Comparison of ENCODE assay signal across 18 cellular contexts in genomic region chr2:10194021-10194820, GRCh38.
A peak's percentile ranks its signal among the peaks of the same experiment; 100 is the strongest.
DNase-seq lines count a peak whose midpoint lies in the region; ATAC-seq and TF ChIP-seq lines count a peak whose summit lies in the region.
"Had no signal": no experiment of that assay in that cellular context is flagged by ENCODE, and none has a peak within 500 bp of the region (broad histone marks: within the 10 kb centered on the region; RNA-seq: fewer than 3 reads in every experiment).

No MANE protein-coding gene starts in this region.

- H3K4me1 ChIP-seq in ACC112 (ENCODE audit: control insufficient read depth, insufficient read depth, low read length, unreplicated experiment) = peaks cover 9% of the 10 kb centered on the region

- H3K36me3 Mint-ChIP-seq in HFFc6 (ENCODE audit: low read depth) (no peaks in the 10 kb centered on the region; the same call in 1 of the 2 replicates), nephron progenitor cell (ENCODE audit: low read depth) (peaks cover 28% of the 10 kb centered on the region)
- no peaks in the 10 kb centered on the region for H3K36me3 Mint-ChIP-seq in effector memory CD8-positive, alpha-beta T cell (ENCODE audit: insufficient read depth)
- H3K36me3 Mint-ChIP-seq: memory B cell had no signal

- TF ChIP-seq CTCF in HFFc6 (IDR thresholded peaks at IDR 0.05) (no peak), nephron progenitor cell (IDR thresholded peaks at IDR 0.05) (no peak)

- H3K79me2 ChIP-seq in ACC112 (ENCODE audit: control insufficient read depth, insufficient read depth, low read length, unreplicated experiment) = no peaks in the 10 kb centered on the region

- H3K4me3 Mint-ChIP-seq in HFFc6 = no peak overlapping the region
- no peak overlapping the region for H3K4me3 Mint-ChIP-seq in nephron progenitor cell
- no peak overlapping the region for H3K4me3 Mint-ChIP-seq in effector memory CD8-positive, alpha-beta T cell
- H3K4me3 Mint-ChIP-seq: central memory CD8-positive, alpha-beta T cell; immature natural killer cell; memory B cell; natural killer cell treated with Interleukin-12 subunit alpha and Interleukin-12 subunit beta and Interleukin-15 and Interleukin-18, amount 100 ng/mL, for 72 hours had no signal

- H3K4me1 Mint-ChIP-seq in HFFc6 (ENCODE audit: low read depth) (peaks cover 10% of the 10 kb centered on the region), nephron progenitor cell (peaks cover 27% of the 10 kb centered on the region)
- peaks cover 2 to 9% of the 10 kb centered on the region in 2 donors for H3K4me1 Mint-ChIP-seq in effector memory CD8-positive, alpha-beta T cell (ENCODE audit: low read depth in 2 of 2)
- H3K4me1 Mint-ChIP-seq: central memory CD8-positive, alpha-beta T cell had no signal

- H3K4me3 ChIP-seq in ACC112 (ENCODE audit: low read depth, low read length) = no peak overlapping the region
- H3K4me3 ChIP-seq: right atrium auricular region had no signal

- DNase-seq in HFFc6 (no peak), dedifferentiated amniotic fluid mesenchymal stem cell (ENCODE audit: extremely low spot score) (peak; percentile 36), nephron progenitor cell (no peak), putamen (ENCODE audit: low spot score) (no peak)
- no peak for DNase-seq in effector memory CD8-positive, alpha-beta T cell
- DNase-seq: activated CD4-positive, alpha-beta T cell treated with anti-CD3 and anti-CD28 coated beads, Interleukin-2, amount 50 U/mL, for 1 hour; AML-193; effector memory CD4-positive, alpha-beta T cell; immature natural killer cell had no signal

- no peaks in the 10 kb centered on the region for H3K27me3 ChIP-seq in ACC112 (ENCODE audit: insufficient read depth, low read length)
- H3K27me3 ChIP-seq: right atrium auricular region had no signal

- peak overlapping the region; percentile 32 for H2AFZ ChIP-seq in ACC112 (ENCODE audit: low read length, unreplicated experiment)

- H3K27ac ChIP-seq in ACC112 (ENCODE audit: low read depth, low read length) = peak overlapping the region; percentile 39; the same call in 1 of the 2 replicates
- H3K27ac ChIP-seq: right atrium auricular region had no signal

- H3K36me3 ChIP-seq in ACC112 (ENCODE audit: insufficient read depth, low read length) = no peaks in the 10 kb centered on the region
- H3K36me3 ChIP-seq: right atrium auricular region had no signal

- H3K9me3 Mint-ChIP-seq in HFFc6 (no peaks in the 10 kb centered on the region), nephron progenitor cell (peaks cover 14% of the 10 kb centered on the region)
- peaks cover 8 to 16% of the 10 kb centered on the region in 2 donors for H3K9me3 Mint-ChIP-seq in effector memory CD8-positive, alpha-beta T cell

- H3K27ac Mint-ChIP-seq in HFFc6 (peak overlapping the region; percentile 54; the same call in 1 of the 2 replicates), nephron progenitor cell (peak overlapping the region; percentile 36)
- H3K27ac Mint-ChIP-seq in effector memory CD8-positive, alpha-beta T cell = no peak overlapping the region
- H3K27ac Mint-ChIP-seq: memory B cell had no signal

- ATAC-seq in effector memory CD8-positive, alpha-beta T cell (replicated peaks) = no peak
- ATAC-seq in HG03469 (IDR thresholded peaks at IDR 0.05; ENCODE audit: unreplicated experiment) (no peak), HG03571 (IDR thresholded peaks at IDR 0.05; ENCODE audit: unreplicated experiment) (no peak)
- ATAC-seq: HCT116; HepG2; natural killer cell treated with Interleukin-12 subunit alpha and Interleukin-12 subunit beta and Interleukin-15 and Interleukin-18, amount 100 ng/mL, for 72 hours had no signal

- H3K27me3 Mint-ChIP-seq in HFFc6 (ENCODE audit: insufficient read depth) = peaks cover 5% of the 10 kb centered on the region; the same call in 1 of the 2 replicates
- H3K27me3 Mint-ChIP-seq in nephron progenitor cell (ENCODE audit: low read depth, poor library complexity) = peaks cover 3% of the 10 kb centered on the region
- no peaks in the 10 kb centered on the region for H3K27me3 Mint-ChIP-seq in effector memory CD8-positive, alpha-beta T cell
- H3K27me3 Mint-ChIP-seq: central memory CD8-positive, alpha-beta T cell; memory B cell; natural killer cell treated with Interleukin-12 subunit alpha and Interleukin-12 subunit beta and Interleukin-15 and Interleukin-18, amount 100 ng/mL, for 72 hours had no signal

Comparison
In these comparisons a context has a peak if more than half of its experiments do, and no peak if none do; other contexts are left out.
1. H3K27ac Mint-ChIP-seq: peak in HFFc6 (single experiment) and nephron progenitor cell (single experiment); none in effector memory CD8-positive, alpha-beta T cell (0 of 2).